ENCODE assay signal across 28 cellular contexts in the genomic region with DNA sequence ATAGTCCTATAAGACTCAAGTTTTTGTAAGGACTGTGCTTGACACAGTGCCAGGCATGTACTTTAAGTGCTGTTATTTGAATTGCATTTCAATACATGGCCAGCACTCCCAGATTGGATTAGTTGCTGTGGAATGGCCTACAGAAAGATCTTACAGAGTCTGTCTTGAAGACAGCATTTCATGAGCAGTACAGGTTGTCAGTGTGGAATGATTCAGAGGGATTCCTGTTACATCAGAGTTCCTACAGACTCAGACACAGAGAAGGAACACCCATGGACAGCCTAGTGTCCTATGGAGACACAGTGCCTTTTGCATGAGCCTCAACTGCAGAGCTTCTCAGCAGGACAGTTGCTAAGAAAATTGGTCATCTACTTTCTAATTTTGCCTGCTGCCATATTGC.
A peak's percentile ranks its signal among the peaks of the same experiment; 100 is the strongest.
DNase-seq lines count a peak whose midpoint lies in the region; ATAC-seq, FAIRE-seq and TF ChIP-seq lines count a peak whose summit lies in the region.
"Had no signal": no experiment of that assay in that cellular context is flagged by ENCODE, and none has a peak within 500 bp of the region (broad histone marks: within the 10 kb centered on the region; RNA-seq: fewer than 3 reads in every experiment).

No MANE protein-coding gene starts in this region.

- TF ChIP-seq POLR2A in GM12891 (IDR thresholded peaks at IDR 0.05; ENCODE audit: low read depth, low read length): no peak

- in situ Hi-C loops in astrocyte of the spinal cord (cut with HindIII; ENCODE audit: low sequenced_read_pairs): no loop called here

- H3K4me3 Mint-ChIP-seq in HFFc6 (no peak overlapping the region), glutamatergic neuron (ENCODE audit: unreplicated experiment) (no peak overlapping the region), T-helper 17 cell (no peak overlapping the region)
- H3K4me3 Mint-ChIP-seq: activated T-cell treated with anti-CD3 and anti-CD28 coated beads, Interleukin-2, amount 50 U/mL, for 72 hours; effector memory CD8-positive, alpha-beta T cell; stimulated activated naive B cell treated with anti-CD40 and anti-IgM and Interleukin-4, amounts not matched to agents 10 μg/mL and 1 μg/mL and 100 μg/mL, for 72 hours had no signal

- peaks cover 3% of the 10 kb centered on the region; the same call in 1 of the 2 replicates for H3K27me3 Mint-ChIP-seq in HFFc6 (ENCODE audit: insufficient read depth)
- peaks cover 4% of the 10 kb centered on the region for H3K27me3 Mint-ChIP-seq in glutamatergic neuron (ENCODE audit: unreplicated experiment)
- H3K27me3 Mint-ChIP-seq in T-helper 17 cell: no peaks in the 10 kb centered on the region
- H3K27me3 Mint-ChIP-seq: effector memory CD8-positive, alpha-beta T cell; stimulated activated naive B cell treated with anti-CD40 and anti-IgM and Interleukin-4, amounts not matched to agents 10 μg/mL and 1 μg/mL and 100 μg/mL, for 72 hours had no signal

- no peak overlapping the region for H3K27ac ChIP-seq in foreskin keratinocyte
- H3K27ac ChIP-seq: Peyer's patch, SK-N-MC, testis had no signal

- TF ChIP-seq CTCF in HFFc6 (IDR thresholded peaks at IDR 0.05): no peak
- TF ChIP-seq CTCF in astrocyte of the spinal cord (IDR thresholded peaks at IDR 0.05; ENCODE audit: low read depth, low read length): no peak
- TF ChIP-seq CTCF in foreskin keratinocyte (conservative IDR thresholded peaks at IDR 0.05): no peak
- TF ChIP-seq CTCF in glutamatergic neuron (IDR thresholded peaks at IDR 0.05; ENCODE audit: partially characterized antibody, unreplicated experiment): no peak

- no peaks in the 10 kb centered on the region for H3K9me3 ChIP-seq in T-helper 17 cell (ENCODE audit: control insufficient read depth, low read length, poor library complexity, severe bottlenecking)
- H3K9me3 ChIP-seq: BE2C, Peyer's patch, testis had no signal

- H3K27me3 ChIP-seq in foreskin keratinocyte: no peaks in the 10 kb centered on the region
- H3K27me3 ChIP-seq: BE2C, Peyer's patch, testis had no signal

- peaks cover 22% of the 10 kb centered on the region for H3K4me1 Mint-ChIP-seq in HFFc6 (ENCODE audit: low read depth)
- H3K4me1 Mint-ChIP-seq in glutamatergic neuron (ENCODE audit: low read depth, unreplicated experiment): peaks cover 7% of the 10 kb centered on the region
- H3K4me1 Mint-ChIP-seq in T-helper 17 cell: no peaks in the 10 kb centered on the region

- no peaks in the 10 kb centered on the region for H3K4me1 ChIP-seq in foreskin keratinocyte
- H3K4me1 ChIP-seq: BE2C, Peyer's patch, testis had no signal

- FAIRE-seq in GM12891 (lab: Jason Lieb, UNC): no peak
- FAIRE-seq: GM19239 had no signal

- peak; percentile 77 for ATAC-seq in foreskin keratinocyte
- ATAC-seq in T-helper 17 cell: no peak
- ATAC-seq: activated T-cell treated with anti-CD3 and anti-CD28 coated beads, Interleukin-2, amount 50 U/mL, for 72 hours; effector memory CD8-positive, alpha-beta T cell; stimulated activated naive B cell treated with anti-CD40 and anti-IgM and Interleukin-4, amounts not matched to agents 10 μg/mL and 1 μg/mL and 100 μg/mL, for 72 hours had no signal

- H3K4me3 ChIP-seq in astrocyte of the spinal cord (ENCODE audit: low read depth, low read length): no peak overlapping the region
- H3K4me3 ChIP-seq: Peyer's patch, SK-N-MC, testis had no signal

- H3K9me3 Mint-ChIP-seq in HFFc6 (no peaks in the 10 kb centered on the region), glutamatergic neuron (ENCODE audit: unreplicated experiment) (no peaks in the 10 kb centered on the region)
- H3K9me3 Mint-ChIP-seq: activated T-cell treated with anti-CD3 and anti-CD28 coated beads, Interleukin-2, amount 50 U/mL, for 72 hours; effector memory CD8-positive, alpha-beta T cell had no signal

- H3K36me3 Mint-ChIP-seq in HFFc6 (ENCODE audit: low read depth): no peaks in the 10 kb centered on the region
- H3K36me3 Mint-ChIP-seq in glutamatergic neuron (ENCODE audit: unreplicated experiment): no peaks in the 10 kb centered on the region
- no peaks in the 10 kb centered on the region for H3K36me3 Mint-ChIP-seq in T-helper 17 cell (ENCODE audit: low read depth)
- H3K36me3 Mint-ChIP-seq: stimulated activated naive B cell treated with anti-CD40 and anti-IgM and Interleukin-4, amounts not matched to agents 10 μg/mL and 1 μg/mL and 100 μg/mL, for 72 hours had no signal

- H3K27ac Mint-ChIP-seq in HFFc6: no peak overlapping the region
- H3K27ac Mint-ChIP-seq in glutamatergic neuron (ENCODE audit: unreplicated experiment): no peak overlapping the region
- H3K27ac Mint-ChIP-seq in T-helper 17 cell: no peak overlapping the region
- H3K27ac Mint-ChIP-seq: activated T-cell treated with anti-CD3 and anti-CD28 coated beads, Interleukin-2, amount 50 U/mL, for 72 hours; effector memory CD8-positive, alpha-beta T cell; progenitor cell of endocrine pancreas; stimulated activated naive B cell treated with anti-CD40 and anti-IgM and Interleukin-4, amounts not matched to agents 10 μg/mL and 1 μg/mL and 100 μg/mL, for 72 hours had no signal

- peak; percentile 21 for DNase-seq in HFFc6
- DNase-seq in astrocyte of the spinal cord (ENCODE audit: low read depth, low spot score): peak; percentile 24
- DNase-seq in foreskin keratinocyte: peak in 1 of 2 donors; percentile 73
- DNase-seq in GF-D8 (lab: John Stamatoyannopoulos, UW): no peak
- no peak for DNase-seq in glutamatergic neuron
- DNase-seq in GM12891 (ENCODE audit: insufficient read length, low spot score): no peak
- DNase-seq in T-helper 17 cell: no peak
- DNase-seq: activated CD4-positive, alpha-beta T cell treated with anti-CD3 and anti-CD28 coated beads for 48 hours; activated naive CD4-positive, alpha-beta T cell treated with anti-CD3 and anti-CD28 coated beads, Interleukin-2, amount 50 U/mL, for 16 hours; activated T-cell treated with anti-CD3 and anti-CD28 coated beads, Interleukin-2, amount 50 U/mL, for 72 hours; anterior cingulate cortex; BE2C; COR-L47; DMS79; effector memory CD8-positive, alpha-beta T cell; Kasumi-1; NCI-H1092 treated with DMSO at 0.1 percent for 48 hours; NCI-H2107; NCI-H510A treated with DMSO at 0.1 percent for 48 hours; NK-92 treated with Interleukin-12 subunit alpha and Interleukin-12 subunit beta, amount 100 ng/mL, for 24 hours; Peyer's patch; stimulated activated CD4-positive, alpha-beta T cell treated with anti-CD3 and anti-CD28 coated beads, Interleukin-2, amount 100 ng/mL, for 24 hours; stimulated activated naive B cell treated with anti-CD40 and anti-IgM and Interleukin-4, amounts not matched to agents 10 μg/mL and 1 μg/mL and 100 μg/mL, for 72 hours; T-helper 2 cell; testis had no signal

TF ChIP-seq in GM12891, 5 proteins besides CTCF, POLR2A, EP300 and RAD21:
- TF ChIP-seq POU2F2 (IDR thresholded peaks at IDR 0.05; ENCODE audit: low read depth, low read length) (no peak), SPI1 (IDR thresholded peaks at IDR 0.05; ENCODE audit: low read depth, low read length) (no peak), PAX5 (IDR thresholded peaks at IDR 0.05; ENCODE audit: insufficient read depth, low read length, severe bottlenecking) (no peak), TAF1 (IDR thresholded peaks at IDR 0.05; ENCODE audit: low read depth, low read length) (no peak)
TF ChIP-seq in GM12891: peak in this region for 0.

Comparison
In these comparisons a context has a peak if more than half of its experiments do, and no peak if none do; other contexts are left out.
1. DNase-seq: peak in HFFc6 (single experiment) and astrocyte of the spinal cord (single experiment); none in GF-D8 (single experiment), glutamatergic neuron (single experiment), GM12891 (single experiment) and T-helper 17 cell (0 of 3).